ENCODE assay signal across 8 cellular contexts in genomic region chr17:7614422-7615264, GRCh38. TPM values are rescaled to one million over a fixed set of nuclear protein-coding genes. Genes with fewer than 3 reads are reported as not detected.
A peak's percentile ranks its signal among the peaks of the same experiment; 100 is the strongest.
DNase-seq lines count a peak whose midpoint lies in the region; ATAC-seq and TF ChIP-seq lines count a peak whose summit lies in the region.

Gene FXR2, minus strand, starts transcription at chr17:7614897. Its CDS starts 365 bp downstream, at chr17:7614532.

- H3K27ac ChIP-seq in OCI-LY1 (ENCODE audit: low read depth, low read length, poor library complexity, severe bottlenecking) (peak within 1 kb of the TSS; percentile 37), mesodermal cell (ENCODE audit: low read depth, low read length, severe bottlenecking) (peak within 1 kb of the TSS; percentile 91)

- WGBS in mesodermal cell (ENCODE audit: insufficient coverage in 2 of 2), 2 experiments, result 0% methylated on average over 55 to 75 of the region's 94 CpGs

- H2AFZ ChIP-seq in OCI-LY1 (ENCODE audit: low read length), result no peak within 1 kb of the TSS; the same call in 1 of the 2 replicates

- TF ChIP-seq CTCF in OCI-LY1 (IDR thresholded peaks at IDR 0.05; ENCODE audit: low read length), result peak; percentile 56

- ATAC-seq in GM21447 (IDR thresholded peaks at IDR 0.05; ENCODE audit: unreplicated experiment), result peak; percentile 81

- H3F3A ChIP-seq in OCI-LY1 (ENCODE audit: insufficient read depth, low read length), result no peaks in the 10 kb centered on the region

- H3K4me3 ChIP-seq in OCI-LY1 (ENCODE audit: low read depth, low read length, poor library complexity, severe bottlenecking) (peak within 1 kb of the TSS; percentile 99), mesodermal cell (ENCODE audit: extremely low read depth, insufficient read depth, low read length, poor library complexity, severe bottlenecking) (peak within 1 kb of the TSS; percentile 84)

- H4K20me1 ChIP-seq in OCI-LY1 (ENCODE audit: insufficient read depth, low read length), result no peaks in the 10 kb centered on the region

- no peaks in the 10 kb centered on the region for H3K27me3 ChIP-seq in OCI-LY1 (ENCODE audit: insufficient read depth, low read length)

- no peaks in the 10 kb centered on the region for H3K9me3 ChIP-seq in OCI-LY1 (ENCODE audit: low read length)
- no peaks in the 10 kb centered on the region for H3K9me3 ChIP-seq in mesodermal cell (ENCODE audit: control insufficient read depth, low read length)

- peak within 1 kb of the TSS; percentile 86 for H3K9ac ChIP-seq in OCI-LY1 (ENCODE audit: low read length)

- H3K4me1 ChIP-seq in OCI-LY1 (ENCODE audit: insufficient read depth, low read length, severe bottlenecking) (peaks cover 23% of the 10 kb centered on the region), mesodermal cell (ENCODE audit: control insufficient read depth, insufficient read depth, low read length, poor library complexity, severe bottlenecking) (peaks cover 5% of the 10 kb centered on the region)

- peaks cover 16% of the 10 kb centered on the region for H3K79me2 ChIP-seq in OCI-LY1 (ENCODE audit: insufficient read depth, low read length)

- DNase-seq in DMS 273 (lab: John Stamatoyannopoulos, UW; ENCODE audit: unreplicated experiment), result peak; percentile 99
- peak; percentile 94 for DNase-seq in HuH-7 (ENCODE audit: low spot score)
- peak; percentile 95 for DNase-seq in activated CD8-positive, alpha-beta memory T cell treated with anti-CD3 and anti-CD28 coated beads, Interleukin-2, amount 50 U/mL, for 4 hours
- peak; percentile 96 to 98 for DNase-seq in stimulated activated CD8-positive, alpha-beta memory T cell treated with anti-CD3 and anti-CD28 coated beads, Interleukin-15, amount 100 ng/mL, for 4 hours (ENCODE audit: low read depth in 2 of 2)

- in situ Hi-C loops in endometrial microvascular endothelial cells (cut with HindIII; ENCODE audit: inconsistent ontology term, low pct_unique_long_range_greater_than_20kb, low sequenced_read_pairs), result no loop called here

- H3K36me3 ChIP-seq in OCI-LY1 (ENCODE audit: insufficient read depth, low read length) (peaks cover 23% of the 10 kb centered on the region; the same call in 1 of the 2 replicates), mesodermal cell (ENCODE audit: control insufficient read depth, insufficient read depth, low read length) (peaks cover 21% of the 10 kb centered on the region)

- peak within 1 kb of the TSS; percentile 99 for H3K4me2 ChIP-seq in OCI-LY1 (ENCODE audit: low read length)

- H3K9me2 ChIP-seq in OCI-LY1 (ENCODE audit: low read depth, low read length), result no peaks in the 10 kb centered on the region

RNA-seq across cellular contexts. Expression of gene FXR2, which starts in this region (rescaled TPM):
- 29.0 TPM for total RNA-seq in endometrial microvascular endothelial cells (ENCODE audit: inconsistent ontology term)
- 41.8 TPM for polyA plus RNA-seq in mesodermal cell (2013, experiment 1 of 2)
- polyA plus RNA-seq in mesodermal cell (2013, experiment 2 of 2), result 35.2 TPM

Comparison
In these comparisons a context has a peak if more than half of its experiments do, and no peak if none do; other contexts are left out.
1. Peak in every context shown above with its lines: DNase-seq, ATAC-seq, H3K4me3 ChIP-seq and H3K27ac ChIP-seq.